1 cellular context compared by ENCODE assay signal in the genomic region with DNA sequence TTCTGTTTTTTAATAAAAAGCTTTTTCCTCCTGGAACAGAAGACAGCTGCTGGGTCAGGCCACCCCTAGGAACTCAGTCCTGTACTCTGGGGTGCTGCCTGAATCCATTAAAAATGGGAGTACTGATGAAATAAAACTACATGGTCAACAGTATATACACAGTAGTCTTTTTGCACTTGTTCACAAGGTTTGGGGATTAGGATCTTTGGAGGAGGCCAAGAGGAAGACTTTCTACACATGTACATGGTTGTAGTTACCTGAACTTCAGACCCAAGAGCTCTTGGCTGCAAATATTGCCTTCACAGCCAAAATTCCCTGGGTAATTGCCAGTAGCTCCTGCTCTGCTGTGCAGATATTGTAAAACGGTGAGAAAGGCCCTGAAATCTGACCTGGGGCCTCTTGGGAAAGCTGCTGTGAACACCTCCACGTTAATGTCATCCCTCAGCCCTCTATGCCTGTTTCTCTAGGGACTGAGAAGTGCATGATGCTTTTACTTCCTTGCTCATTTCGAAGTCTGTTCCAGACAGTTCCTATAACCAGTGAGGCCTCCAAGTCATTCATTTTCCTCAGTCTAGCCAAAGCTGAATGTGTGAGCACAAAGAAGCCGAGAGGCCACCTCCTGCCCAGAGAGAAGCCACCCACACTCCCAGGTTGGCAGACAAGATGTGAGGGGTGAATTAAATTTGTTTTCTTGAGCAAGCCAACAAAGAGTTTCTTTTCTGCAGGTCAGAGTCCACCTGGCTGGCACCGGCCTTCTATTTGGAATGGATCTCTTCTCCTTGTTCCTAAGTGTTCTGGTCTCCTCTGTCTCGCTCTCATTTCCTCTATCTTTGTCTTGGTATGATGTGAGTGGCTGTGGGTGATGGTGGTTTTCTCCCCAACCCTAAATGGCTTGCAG.
TF ChIP-seq lines count a peak whose summit lies in the region.

No MANE protein-coding gene starts in this region.

TF ChIP-seq in HepG2, 621 proteins besides CTCF, POLR2A, EP300 and RAD21 (continued from another document and continues in another):
- TF ChIP-seq, protein P1, sequence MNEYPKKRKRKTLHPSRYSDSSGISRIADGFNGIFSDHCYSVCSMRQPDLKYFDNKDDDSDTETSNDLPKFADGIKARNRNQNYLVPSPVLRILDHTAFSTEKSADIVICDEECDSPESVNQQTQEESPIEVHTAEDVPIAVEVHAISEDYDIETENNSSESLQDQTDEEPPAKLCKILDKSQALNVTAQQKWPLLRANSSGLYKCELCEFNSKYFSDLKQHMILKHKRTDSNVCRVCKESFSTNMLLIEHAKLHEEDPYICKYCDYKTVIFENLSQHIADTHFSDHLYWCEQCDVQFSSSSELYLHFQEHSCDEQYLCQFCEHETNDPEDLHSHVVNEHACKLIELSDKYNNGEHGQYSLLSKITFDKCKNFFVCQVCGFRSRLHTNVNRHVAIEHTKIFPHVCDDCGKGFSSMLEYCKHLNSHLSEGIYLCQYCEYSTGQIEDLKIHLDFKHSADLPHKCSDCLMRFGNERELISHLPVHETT (CRISPR knock-in tag; conservative IDR thresholded peaks at IDR 0.05) = no peak
- TF ChIP-seq ZBTB42 (CRISPR knock-in tag; IDR thresholded peaks at IDR 0.05) = no peak
- TF ChIP-seq, protein P2, sequence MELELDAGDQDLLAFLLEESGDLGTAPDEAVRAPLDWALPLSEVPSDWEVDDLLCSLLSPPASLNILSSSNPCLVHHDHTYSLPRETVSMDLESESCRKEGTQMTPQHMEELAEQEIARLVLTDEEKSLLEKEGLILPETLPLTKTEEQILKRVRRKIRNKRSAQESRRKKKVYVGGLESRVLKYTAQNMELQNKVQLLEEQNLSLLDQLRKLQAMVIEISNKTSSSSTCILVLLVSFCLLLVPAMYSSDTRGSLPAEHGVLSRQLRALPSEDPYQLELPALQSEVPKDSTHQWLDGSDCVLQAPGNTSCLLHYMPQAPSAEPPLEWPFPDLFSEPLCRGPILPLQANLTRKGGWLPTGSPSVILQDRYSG (CRISPR knock-in tag; IDR thresholded peaks at IDR 0.05) = no peak
- no peak for TF ChIP-seq NFKB2 (CRISPR knock-in tag; IDR thresholded peaks at IDR 0.05; ENCODE audit: borderline replicate concordance)
- no peak for TF ChIP-seq SKI (IDR thresholded peaks at IDR 0.05; ENCODE audit: partially characterized antibody)
- TF ChIP-seq SNAI1 (CRISPR knock-in tag; IDR thresholded peaks at IDR 0.05; ENCODE audit: borderline replicate concordance) = no peak
- TF ChIP-seq, protein P3, sequence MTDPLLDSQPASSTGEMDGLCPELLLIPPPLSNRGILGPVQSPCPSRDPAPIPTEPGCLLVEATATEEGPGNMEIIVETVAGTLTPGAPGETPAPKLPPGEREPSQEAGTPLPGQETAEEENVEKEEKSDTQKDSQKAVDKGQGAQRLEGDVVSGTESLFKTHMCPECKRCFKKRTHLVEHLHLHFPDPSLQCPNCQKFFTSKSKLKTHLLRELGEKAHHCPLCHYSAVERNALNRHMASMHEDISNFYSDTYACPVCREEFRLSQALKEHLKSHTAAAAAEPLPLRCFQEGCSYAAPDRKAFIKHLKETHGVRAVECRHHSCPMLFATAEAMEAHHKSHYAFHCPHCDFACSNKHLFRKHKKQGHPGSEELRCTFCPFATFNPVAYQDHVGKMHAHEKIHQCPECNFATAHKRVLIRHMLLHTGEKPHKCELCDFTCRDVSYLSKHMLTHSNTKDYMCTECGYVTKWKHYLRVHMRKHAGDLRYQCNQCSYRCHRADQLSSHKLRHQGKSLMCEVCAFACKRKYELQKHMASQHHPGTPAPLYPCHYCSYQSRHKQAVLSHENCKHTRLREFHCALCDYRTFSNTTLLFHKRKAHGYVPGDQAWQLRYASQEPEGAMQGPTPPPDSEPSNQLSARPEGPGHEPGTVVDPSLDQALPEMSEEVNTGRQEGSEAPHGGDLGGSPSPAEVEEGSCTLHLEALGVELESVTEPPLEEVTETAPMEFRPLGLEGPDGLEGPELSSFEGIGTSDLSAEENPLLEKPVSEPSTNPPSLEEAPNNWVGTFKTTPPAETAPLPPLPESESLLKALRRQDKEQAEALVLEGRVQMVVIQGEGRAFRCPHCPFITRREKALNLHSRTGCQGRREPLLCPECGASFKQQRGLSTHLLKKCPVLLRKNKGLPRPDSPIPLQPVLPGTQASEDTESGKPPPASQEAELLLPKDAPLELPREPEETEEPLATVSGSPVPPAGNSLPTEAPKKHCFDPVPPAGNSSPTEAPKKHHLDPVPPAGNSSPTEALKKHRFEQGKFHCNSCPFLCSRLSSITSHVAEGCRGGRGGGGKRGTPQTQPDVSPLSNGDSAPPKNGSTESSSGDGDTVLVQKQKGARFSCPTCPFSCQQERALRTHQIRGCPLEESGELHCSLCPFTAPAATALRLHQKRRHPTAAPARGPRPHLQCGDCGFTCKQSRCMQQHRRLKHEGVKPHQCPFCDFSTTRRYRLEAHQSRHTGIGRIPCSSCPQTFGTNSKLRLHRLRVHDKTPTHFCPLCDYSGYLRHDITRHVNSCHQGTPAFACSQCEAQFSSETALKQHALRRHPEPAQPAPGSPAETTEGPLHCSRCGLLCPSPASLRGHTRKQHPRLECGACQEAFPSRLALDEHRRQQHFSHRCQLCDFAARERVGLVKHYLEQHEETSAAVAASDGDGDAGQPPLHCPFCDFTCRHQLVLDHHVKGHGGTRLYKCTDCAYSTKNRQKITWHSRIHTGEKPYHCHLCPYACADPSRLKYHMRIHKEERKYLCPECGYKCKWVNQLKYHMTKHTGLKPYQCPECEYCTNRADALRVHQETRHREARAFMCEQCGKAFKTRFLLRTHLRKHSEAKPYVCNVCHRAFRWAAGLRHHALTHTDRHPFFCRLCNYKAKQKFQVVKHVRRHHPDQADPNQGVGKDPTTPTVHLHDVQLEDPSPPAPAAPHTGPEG (CRISPR knock-in tag; IDR thresholded peaks at IDR 0.05) = no peak
- TF ChIP-seq HDAC1 (CRISPR knock-in tag; IDR thresholded peaks at IDR 0.05) = no peak
- no peak for TF ChIP-seq BORCS8-MEF2B (CRISPR knock-in tag; IDR thresholded peaks at IDR 0.05)
- TF ChIP-seq ZSCAN9 (CRISPR knock-in tag; IDR thresholded peaks at IDR 0.05; ENCODE audit: borderline replicate concordance) = no peak
- TF ChIP-seq, protein P4, sequence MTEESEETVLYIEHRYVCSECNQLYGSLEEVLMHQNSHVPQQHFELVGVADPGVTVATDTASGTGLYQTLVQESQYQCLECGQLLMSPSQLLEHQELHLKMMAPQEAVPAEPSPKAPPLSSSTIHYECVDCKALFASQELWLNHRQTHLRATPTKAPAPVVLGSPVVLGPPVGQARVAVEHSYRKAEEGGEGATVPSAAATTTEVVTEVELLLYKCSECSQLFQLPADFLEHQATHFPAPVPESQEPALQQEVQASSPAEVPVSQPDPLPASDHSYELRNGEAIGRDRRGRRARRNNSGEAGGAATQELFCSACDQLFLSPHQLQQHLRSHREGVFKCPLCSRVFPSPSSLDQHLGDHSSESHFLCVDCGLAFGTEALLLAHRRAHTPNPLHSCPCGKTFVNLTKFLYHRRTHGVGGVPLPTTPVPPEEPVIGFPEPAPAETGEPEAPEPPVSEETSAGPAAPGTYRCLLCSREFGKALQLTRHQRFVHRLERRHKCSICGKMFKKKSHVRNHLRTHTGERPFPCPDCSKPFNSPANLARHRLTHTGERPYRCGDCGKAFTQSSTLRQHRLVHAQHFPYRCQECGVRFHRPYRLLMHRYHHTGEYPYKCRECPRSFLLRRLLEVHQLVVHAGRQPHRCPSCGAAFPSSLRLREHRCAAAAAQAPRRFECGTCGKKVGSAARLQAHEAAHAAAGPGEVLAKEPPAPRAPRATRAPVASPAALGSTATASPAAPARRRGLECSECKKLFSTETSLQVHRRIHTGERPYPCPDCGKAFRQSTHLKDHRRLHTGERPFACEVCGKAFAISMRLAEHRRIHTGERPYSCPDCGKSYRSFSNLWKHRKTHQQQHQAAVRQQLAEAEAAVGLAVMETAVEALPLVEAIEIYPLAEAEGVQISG (CRISPR knock-in tag; IDR thresholded peaks at IDR 0.05) = no peak
- TF ChIP-seq ZBTB7A (CRISPR knock-in tag; IDR thresholded peaks at IDR 0.05) = no peak
- TF ChIP-seq RFX3 (CRISPR knock-in tag; IDR thresholded peaks at IDR 0.05) = no peak
- TF ChIP-seq ZZZ3 (CRISPR knock-in tag; IDR thresholded peaks at IDR 0.05; ENCODE audit: borderline replicate concordance) = no peak
- TF ChIP-seq KAT7 (CRISPR knock-in tag; IDR thresholded peaks at IDR 0.05; ENCODE audit: borderline replicate concordance) = no peak
- 0 out of 2 replicates have a peak, but pooled peaks have one; percentile 12 for TF ChIP-seq ZNF547 (CRISPR knock-in tag; IDR thresholded peaks at IDR 0.05)
- TF ChIP-seq TEAD2 (CRISPR knock-in tag; IDR thresholded peaks at IDR 0.05) = no peak
- TF ChIP-seq, protein P5, sequence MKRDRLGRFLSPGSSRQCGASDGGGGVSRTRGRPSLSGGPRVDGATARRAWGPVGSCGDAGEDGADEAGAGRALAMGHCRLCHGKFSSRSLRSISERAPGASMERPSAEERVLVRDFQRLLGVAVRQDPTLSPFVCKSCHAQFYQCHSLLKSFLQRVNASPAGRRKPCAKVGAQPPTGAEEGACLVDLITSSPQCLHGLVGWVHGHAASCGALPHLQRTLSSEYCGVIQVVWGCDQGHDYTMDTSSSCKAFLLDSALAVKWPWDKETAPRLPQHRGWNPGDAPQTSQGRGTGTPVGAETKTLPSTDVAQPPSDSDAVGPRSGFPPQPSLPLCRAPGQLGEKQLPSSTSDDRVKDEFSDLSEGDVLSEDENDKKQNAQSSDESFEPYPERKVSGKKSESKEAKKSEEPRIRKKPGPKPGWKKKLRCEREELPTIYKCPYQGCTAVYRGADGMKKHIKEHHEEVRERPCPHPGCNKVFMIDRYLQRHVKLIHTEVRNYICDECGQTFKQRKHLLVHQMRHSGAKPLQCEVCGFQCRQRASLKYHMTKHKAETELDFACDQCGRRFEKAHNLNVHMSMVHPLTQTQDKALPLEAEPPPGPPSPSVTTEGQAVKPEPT (CRISPR knock-in tag; IDR thresholded peaks at IDR 0.05; ENCODE audit: low read depth) = peak; percentile 50; the same call in 1 of the 2 replicates
- no peak for TF ChIP-seq HMG20B (CRISPR knock-in tag; conservative IDR thresholded peaks at IDR 0.05)
- no peak for TF ChIP-seq ZNF17 (CRISPR knock-in tag; IDR thresholded peaks at IDR 0.05)
- TF ChIP-seq ZNF83 (CRISPR knock-in tag; IDR thresholded peaks at IDR 0.05; ENCODE audit: borderline replicate concordance) = no peak
- TF ChIP-seq HNRNPLL (IDR thresholded peaks at IDR 0.05; ENCODE audit: low read depth, low read length, poor library complexity, severe bottlenecking) = no peak
- no peak for TF ChIP-seq ZNF446 (CRISPR knock-in tag; IDR thresholded peaks at IDR 0.05)
- TF ChIP-seq ZFP36 (IDR thresholded peaks at IDR 0.05; ENCODE audit: borderline replicate concordance, low read depth, low read length, partially characterized antibody) = no peak
- no peak for TF ChIP-seq MEIS1 (CRISPR knock-in tag; IDR thresholded peaks at IDR 0.05; ENCODE audit: borderline replicate concordance)
- TF ChIP-seq, protein P6, sequence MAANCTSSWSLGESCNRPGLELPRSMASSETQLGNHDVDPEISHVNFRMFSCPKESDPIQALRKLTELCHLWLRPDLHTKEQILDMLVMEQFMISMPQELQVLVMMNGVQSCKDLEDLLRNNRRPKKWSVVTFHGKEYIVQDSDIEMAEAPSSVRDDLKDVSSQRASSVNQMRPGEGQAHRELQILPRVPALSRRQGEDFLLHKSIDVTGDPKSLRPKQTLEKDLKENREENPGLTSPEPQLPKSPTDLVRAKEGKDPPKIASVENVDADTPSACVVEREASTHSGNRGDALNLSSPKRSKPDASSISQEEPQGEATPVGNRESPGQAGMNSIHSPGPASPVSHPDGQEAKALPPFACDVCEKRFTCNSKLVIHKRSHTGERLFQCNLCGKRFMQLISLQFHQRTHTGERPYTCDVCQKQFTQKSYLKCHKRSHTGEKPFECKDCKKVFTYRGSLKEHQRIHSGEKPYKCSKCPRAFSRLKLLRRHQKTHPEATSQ (CRISPR knock-in tag; IDR thresholded peaks at IDR 0.05; ENCODE audit: borderline replicate concordance) = no peak
- no peak for TF ChIP-seq ZNF841 (CRISPR knock-in tag; IDR thresholded peaks at IDR 0.05; ENCODE audit: borderline replicate concordance)
- TF ChIP-seq CREM (IDR thresholded peaks at IDR 0.05) = peak; percentile 49; the same call in 1 of the 2 replicates
- no peak for TF ChIP-seq CREM (CRISPR knock-in tag; IDR thresholded peaks at IDR 0.05)
- TF ChIP-seq, protein P7, sequence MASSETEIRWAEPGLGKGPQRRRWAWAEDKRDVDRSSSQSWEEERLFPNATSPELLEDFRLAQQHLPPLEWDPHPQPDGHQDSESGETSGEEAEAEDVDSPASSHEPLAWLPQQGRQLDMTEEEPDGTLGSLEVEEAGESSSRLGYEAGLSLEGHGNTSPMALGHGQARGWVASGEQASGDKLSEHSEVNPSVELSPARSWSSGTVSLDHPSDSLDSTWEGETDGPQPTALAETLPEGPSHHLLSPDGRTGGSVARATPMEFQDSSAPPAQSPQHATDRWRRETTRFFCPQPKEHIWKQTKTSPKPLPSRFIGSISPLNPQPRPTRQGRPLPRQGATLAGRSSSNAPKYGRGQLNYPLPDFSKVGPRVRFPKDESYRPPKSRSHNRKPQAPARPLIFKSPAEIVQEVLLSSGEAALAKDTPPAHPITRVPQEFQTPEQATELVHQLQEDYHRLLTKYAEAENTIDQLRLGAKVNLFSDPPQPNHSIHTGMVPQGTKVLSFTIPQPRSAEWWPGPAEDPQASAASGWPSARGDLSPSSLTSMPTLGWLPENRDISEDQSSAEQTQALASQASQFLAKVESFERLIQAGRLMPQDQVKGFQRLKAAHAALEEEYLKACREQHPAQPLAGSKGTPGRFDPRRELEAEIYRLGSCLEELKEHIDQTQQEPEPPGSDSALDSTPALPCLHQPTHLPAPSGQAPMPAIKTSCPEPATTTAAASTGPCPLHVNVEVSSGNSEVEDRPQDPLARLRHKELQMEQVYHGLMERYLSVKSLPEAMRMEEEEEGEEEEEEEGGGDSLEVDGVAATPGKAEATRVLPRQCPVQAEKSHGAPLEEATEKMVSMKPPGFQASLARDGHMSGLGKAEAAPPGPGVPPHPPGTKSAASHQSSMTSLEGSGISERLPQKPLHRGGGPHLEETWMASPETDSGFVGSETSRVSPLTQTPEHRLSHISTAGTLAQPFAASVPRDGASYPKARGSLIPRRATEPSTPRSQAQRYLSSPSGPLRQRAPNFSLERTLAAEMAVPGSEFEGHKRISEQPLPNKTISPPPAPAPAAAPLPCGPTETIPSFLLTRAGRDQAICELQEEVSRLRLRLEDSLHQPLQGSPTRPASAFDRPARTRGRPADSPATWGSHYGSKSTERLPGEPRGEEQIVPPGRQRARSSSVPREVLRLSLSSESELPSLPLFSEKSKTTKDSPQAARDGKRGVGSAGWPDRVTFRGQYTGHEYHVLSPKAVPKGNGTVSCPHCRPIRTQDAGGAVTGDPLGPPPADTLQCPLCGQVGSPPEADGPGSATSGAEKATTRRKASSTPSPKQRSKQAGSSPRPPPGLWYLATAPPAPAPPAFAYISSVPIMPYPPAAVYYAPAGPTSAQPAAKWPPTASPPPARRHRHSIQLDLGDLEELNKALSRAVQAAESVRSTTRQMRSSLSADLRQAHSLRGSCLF (CRISPR knock-in tag; IDR thresholded peaks at IDR 0.05; ENCODE audit: borderline replicate concordance) = no peak
- no peak for TF ChIP-seq KAT8 (CRISPR knock-in tag; IDR thresholded peaks at IDR 0.05)
- TF ChIP-seq, protein P8, sequence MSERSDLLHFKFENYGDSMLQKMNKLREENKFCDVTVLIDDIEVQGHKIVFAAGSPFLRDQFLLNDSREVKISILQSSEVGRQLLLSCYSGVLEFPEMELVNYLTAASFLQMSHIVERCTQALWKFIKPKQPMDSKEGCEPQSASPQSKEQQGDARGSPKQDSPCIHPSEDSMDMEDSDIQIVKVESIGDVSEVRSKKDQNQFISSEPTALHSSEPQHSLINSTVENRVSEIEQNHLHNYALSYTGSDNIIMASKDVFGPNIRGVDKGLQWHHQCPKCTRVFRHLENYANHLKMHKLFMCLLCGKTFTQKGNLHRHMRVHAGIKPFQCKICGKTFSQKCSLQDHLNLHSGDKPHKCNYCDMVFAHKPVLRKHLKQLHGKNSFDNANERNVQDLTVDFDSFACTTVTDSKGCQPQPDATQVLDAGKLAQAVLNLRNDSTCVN (CRISPR knock-in tag; IDR thresholded peaks at IDR 0.05; ENCODE audit: borderline replicate concordance) = no peak
